Comparison of ENCODE assay signal across 11 cellular contexts in the genomic region with DNA sequence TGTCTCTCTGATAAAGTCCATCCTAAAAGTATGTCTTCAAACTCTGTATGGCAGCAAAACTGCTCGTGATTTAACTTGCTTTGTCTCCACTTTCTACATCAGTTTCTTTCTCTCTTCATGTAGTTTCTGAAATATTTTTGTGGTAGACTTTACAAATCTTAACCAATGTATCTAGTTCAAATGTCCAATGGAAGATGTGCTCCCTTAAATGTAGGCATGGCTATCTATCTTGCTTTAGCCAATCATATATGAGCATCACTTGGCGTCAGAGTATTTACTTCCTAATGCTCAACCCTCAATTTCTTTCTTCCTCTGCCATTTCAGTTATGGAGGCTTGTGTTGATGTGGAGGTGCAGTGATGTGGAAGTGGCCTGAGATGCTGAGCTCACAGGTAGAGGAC.
DNase-seq lines count a peak whose midpoint lies in the region; ATAC-seq lines count a peak whose summit lies in the region.
"Had no signal": no experiment of that assay in that cellular context is flagged by ENCODE, and none has a peak within 500 bp of the region (broad histone marks: within the 10 kb centered on the region; RNA-seq: fewer than 3 reads in every experiment).

No MANE protein-coding gene starts in this region.

- DNase-seq in activated CD4-positive, alpha-beta T cell treated with anti-CD3 and anti-CD28 coated beads for 1 hour, result no peak
- no peak for DNase-seq in stimulated activated CD4-positive, alpha-beta T cell treated with anti-CD3 and anti-CD28 coated beads, Interleukin-4, amount 100 ng/mL, for 24 hours
- DNase-seq in GM03348 (ENCODE audit: low spot score), result no peak
- DNase-seq: NCI-H446 treated with DMSO at 0.1 percent for 48 hours had no signal

- peaks cover 14 to 18% (median 14%) of the 10 kb centered on the region in 3 donors for H3K4me1 Mint-ChIP-seq in IgD-negative memory B cell
- H3K4me1 Mint-ChIP-seq: T-cell had no signal

- H3K27ac Mint-ChIP-seq in IgD-negative memory B cell, result peak overlapping the region; percentile 21 to 92 (median 86)
- H3K27ac Mint-ChIP-seq: T-cell, type B pancreatic cell had no signal

- ATAC-seq in GM18502 (IDR thresholded peaks at IDR 0.05; ENCODE audit: poor library complexity, unreplicated experiment) (peak; percentile 75), GM19455 (IDR thresholded peaks at IDR 0.05; ENCODE audit: unreplicated experiment) (peak; percentile 69), HG02938 (IDR thresholded peaks at IDR 0.05; ENCODE audit: unreplicated experiment) (peak; percentile 64)
- ATAC-seq in activated CD4-positive, CD25-positive, alpha-beta regulatory T cell treated with anti-CD3 and anti-CD28 coated beads, Interleukin-2, amount 50 U/mL, for 24 hours, result no peak
- ATAC-seq: T-cell had no signal

- H3K36me3 Mint-ChIP-seq in IgD-negative memory B cell, result peaks cover 3% of the 10 kb centered on the region
- H3K36me3 Mint-ChIP-seq: T-cell, type B pancreatic cell had no signal

- H3K9me3 Mint-ChIP-seq in IgD-negative memory B cell, result no peaks in the 10 kb centered on the region
- H3K9me3 Mint-ChIP-seq: type B pancreatic cell had no signal

- peak overlapping the region; percentile 54 to 89 (median 74) for H3K4me3 Mint-ChIP-seq in IgD-negative memory B cell
- H3K4me3 Mint-ChIP-seq: T-cell, type B pancreatic cell had no signal

- H3K27me3 Mint-ChIP-seq in IgD-negative memory B cell, result no peaks in the 10 kb centered on the region
- H3K27me3 Mint-ChIP-seq: T-cell had no signal

Comparison
In these comparisons a context has a peak if more than half of its experiments do, and no peak if none do; other contexts are left out.
1. ATAC-seq: peak in GM18502 (single experiment), GM19455 (single experiment) and HG02938 (single experiment); none in activated CD4-positive, CD25-positive, alpha-beta regulatory T cell treated with anti-CD3 and anti-CD28 coated beads, Interleukin-2, amount 50 U/mL, for 24 hours (0 of 2).